In the genomic region with DNA sequence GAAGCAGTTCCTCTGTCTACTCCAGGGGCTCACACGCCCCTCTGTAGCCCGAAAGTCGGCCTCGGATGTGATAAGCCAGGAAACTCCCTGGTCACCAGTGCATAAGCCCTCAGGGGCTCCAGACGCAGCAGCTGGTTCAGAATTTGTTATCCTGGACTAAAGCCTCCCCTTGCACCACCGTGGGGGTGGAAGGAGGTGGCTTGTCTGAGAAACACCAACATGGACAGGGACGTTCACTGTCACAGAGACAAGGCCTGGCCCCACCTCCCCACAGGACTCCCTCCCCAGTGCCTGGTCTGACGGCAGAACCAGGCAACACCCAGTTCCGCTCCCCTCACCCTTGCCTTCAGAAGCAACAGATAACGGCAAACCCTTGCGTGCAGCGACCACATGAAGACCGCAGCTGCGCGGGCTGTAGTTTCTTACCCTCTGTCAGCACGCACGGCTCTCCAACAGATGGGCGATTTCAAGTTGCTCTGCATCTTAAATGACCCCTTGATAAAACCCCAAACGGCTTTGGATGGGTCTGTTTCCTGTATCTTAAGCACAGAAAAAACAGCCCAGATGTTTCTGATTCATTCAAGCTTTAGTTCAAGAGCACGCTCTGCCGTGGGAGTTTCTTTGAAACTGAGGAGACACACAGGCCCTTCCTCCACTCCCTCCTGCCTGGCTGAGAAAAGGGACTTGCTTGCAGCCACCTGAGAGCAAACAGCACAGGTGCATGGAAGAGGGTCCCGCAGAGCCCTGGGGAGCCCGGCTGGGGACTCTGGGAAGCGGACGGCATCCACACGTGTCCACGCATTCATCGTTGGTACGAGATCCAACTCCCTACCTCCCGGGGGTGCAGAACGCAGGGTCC, we compare ENCODE assay signal across 1 cellular context.
A peak's percentile ranks its signal among the peaks of the same experiment; 100 is the strongest.
TF ChIP-seq lines count a peak whose summit lies in the region.

No MANE protein-coding gene starts in this region.

TF ChIP-seq in K562, 482 proteins besides CTCF, POLR2A, EP300 and RAD21 (continued from another document and continues in another):
- TF ChIP-seq ZFPM2 (CRISPR knock-in tag; IDR thresholded peaks at IDR 0.05), result no peak
- 0 out of 2 replicates have a peak, but pooled peaks have one; percentile 10 for TF ChIP-seq KLF13 (tag; IDR thresholded peaks at IDR 0.05; ENCODE audit: borderline replicate concordance, low read depth)
- TF ChIP-seq ARID4B (CRISPR knock-in tag; IDR thresholded peaks at IDR 0.05), result no peak
- peak; percentile 67 for TF ChIP-seq TCF3 (CRISPR knock-in tag; IDR thresholded peaks at IDR 0.05)
- TF ChIP-seq ZFX (CRISPR knock-in tag; IDR thresholded peaks at IDR 0.05), result peak; percentile 45
- TF ChIP-seq, protein P1, sequence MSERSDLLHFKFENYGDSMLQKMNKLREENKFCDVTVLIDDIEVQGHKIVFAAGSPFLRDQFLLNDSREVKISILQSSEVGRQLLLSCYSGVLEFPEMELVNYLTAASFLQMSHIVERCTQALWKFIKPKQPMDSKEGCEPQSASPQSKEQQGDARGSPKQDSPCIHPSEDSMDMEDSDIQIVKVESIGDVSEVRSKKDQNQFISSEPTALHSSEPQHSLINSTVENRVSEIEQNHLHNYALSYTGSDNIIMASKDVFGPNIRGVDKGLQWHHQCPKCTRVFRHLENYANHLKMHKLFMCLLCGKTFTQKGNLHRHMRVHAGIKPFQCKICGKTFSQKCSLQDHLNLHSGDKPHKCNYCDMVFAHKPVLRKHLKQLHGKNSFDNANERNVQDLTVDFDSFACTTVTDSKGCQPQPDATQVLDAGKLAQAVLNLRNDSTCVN (CRISPR knock-in tag; IDR thresholded peaks at IDR 0.05), result no peak
- TF ChIP-seq MTA2 (IDR thresholded peaks at IDR 0.05; ENCODE audit: low read depth), result no peak
- no peak for TF ChIP-seq MAFF (IDR thresholded peaks at IDR 0.05; ENCODE audit: low read length)
- no peak for TF ChIP-seq HMGN3 (IDR thresholded peaks at IDR 0.05; ENCODE audit: borderline replicate concordance, extremely low read depth, insufficient read length, low read depth, low read length)
- TF ChIP-seq, protein P2, sequence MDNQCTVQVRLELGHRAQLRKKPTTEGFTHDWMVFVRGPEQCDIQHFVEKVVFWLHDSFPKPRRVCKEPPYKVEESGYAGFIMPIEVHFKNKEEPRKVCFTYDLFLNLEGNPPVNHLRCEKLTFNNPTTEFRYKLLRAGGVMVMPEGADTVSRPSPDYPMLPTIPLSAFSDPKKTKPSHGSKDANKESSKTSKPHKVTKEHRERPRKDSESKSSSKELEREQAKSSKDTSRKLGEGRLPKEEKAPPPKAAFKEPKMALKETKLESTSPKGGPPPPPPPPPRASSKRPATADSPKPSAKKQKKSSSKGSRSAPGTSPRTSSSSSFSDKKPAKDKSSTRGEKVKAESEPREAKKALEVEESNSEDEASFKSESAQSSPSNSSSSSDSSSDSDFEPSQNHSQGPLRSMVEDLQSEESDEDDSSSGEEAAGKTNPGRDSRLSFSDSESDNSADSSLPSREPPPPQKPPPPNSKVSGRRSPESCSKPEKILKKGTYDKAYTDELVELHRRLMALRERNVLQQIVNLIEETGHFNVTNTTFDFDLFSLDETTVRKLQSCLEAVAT (IDR thresholded peaks at IDR 0.05), result peak in 1 of 2 experiments; percentile 67; a peak in 2 of 4 replicates
- no peak for TF ChIP-seq SP1 (CRISPR knock-in tag; IDR thresholded peaks at IDR 0.05)
- no peak for TF ChIP-seq ZNF23 (CRISPR knock-in tag; IDR thresholded peaks at IDR 0.05)
- TF ChIP-seq STAT5A (IDR thresholded peaks at IDR 0.05; ENCODE audit: borderline replicate concordance, low read length), result no peak
- TF ChIP-seq CREB5 (CRISPR knock-in tag; IDR thresholded peaks at IDR 0.05), result no peak
- TF ChIP-seq ZNF766 (CRISPR knock-in tag; conservative IDR thresholded peaks at IDR 0.05), result peak; percentile 87
- TF ChIP-seq, protein P3, sequence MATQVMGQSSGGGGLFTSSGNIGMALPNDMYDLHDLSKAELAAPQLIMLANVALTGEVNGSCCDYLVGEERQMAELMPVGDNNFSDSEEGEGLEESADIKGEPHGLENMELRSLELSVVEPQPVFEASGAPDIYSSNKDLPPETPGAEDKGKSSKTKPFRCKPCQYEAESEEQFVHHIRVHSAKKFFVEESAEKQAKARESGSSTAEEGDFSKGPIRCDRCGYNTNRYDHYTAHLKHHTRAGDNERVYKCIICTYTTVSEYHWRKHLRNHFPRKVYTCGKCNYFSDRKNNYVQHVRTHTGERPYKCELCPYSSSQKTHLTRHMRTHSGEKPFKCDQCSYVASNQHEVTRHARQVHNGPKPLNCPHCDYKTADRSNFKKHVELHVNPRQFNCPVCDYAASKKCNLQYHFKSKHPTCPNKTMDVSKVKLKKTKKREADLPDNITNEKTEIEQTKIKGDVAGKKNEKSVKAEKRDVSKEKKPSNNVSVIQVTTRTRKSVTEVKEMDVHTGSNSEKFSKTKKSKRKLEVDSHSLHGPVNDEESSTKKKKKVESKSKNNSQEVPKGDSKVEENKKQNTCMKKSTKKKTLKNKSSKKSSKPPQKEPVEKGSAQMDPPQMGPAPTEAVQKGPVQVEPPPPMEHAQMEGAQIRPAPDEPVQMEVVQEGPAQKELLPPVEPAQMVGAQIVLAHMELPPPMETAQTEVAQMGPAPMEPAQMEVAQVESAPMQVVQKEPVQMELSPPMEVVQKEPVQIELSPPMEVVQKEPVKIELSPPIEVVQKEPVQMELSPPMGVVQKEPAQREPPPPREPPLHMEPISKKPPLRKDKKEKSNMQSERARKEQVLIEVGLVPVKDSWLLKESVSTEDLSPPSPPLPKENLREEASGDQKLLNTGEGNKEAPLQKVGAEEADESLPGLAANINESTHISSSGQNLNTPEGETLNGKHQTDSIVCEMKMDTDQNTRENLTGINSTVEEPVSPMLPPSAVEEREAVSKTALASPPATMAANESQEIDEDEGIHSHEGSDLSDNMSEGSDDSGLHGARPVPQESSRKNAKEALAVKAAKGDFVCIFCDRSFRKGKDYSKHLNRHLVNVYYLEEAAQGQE (CRISPR knock-in tag; IDR thresholded peaks at IDR 0.05; ENCODE audit: low read depth), result no peak
- TF ChIP-seq HDAC8 (tag; IDR thresholded peaks at IDR 0.05), result no peak
- no peak for TF ChIP-seq CHD2 (IDR thresholded peaks at IDR 0.05; ENCODE audit: low read depth, low read length)
- TF ChIP-seq KDM2B (CRISPR knock-in tag; IDR thresholded peaks at IDR 0.05), result no peak
- no peak for TF ChIP-seq ZNF699 (CRISPR knock-in tag; IDR thresholded peaks at IDR 0.05; ENCODE audit: insufficient replicate concordance)
- no peak for TF ChIP-seq HOXB6 (CRISPR knock-in tag; IDR thresholded peaks at IDR 0.05; ENCODE audit: borderline replicate concordance)
- no peak for TF ChIP-seq ZC3H4 (CRISPR knock-in tag; IDR thresholded peaks at IDR 0.05; ENCODE audit: borderline replicate concordance)
- TF ChIP-seq, protein P4, sequence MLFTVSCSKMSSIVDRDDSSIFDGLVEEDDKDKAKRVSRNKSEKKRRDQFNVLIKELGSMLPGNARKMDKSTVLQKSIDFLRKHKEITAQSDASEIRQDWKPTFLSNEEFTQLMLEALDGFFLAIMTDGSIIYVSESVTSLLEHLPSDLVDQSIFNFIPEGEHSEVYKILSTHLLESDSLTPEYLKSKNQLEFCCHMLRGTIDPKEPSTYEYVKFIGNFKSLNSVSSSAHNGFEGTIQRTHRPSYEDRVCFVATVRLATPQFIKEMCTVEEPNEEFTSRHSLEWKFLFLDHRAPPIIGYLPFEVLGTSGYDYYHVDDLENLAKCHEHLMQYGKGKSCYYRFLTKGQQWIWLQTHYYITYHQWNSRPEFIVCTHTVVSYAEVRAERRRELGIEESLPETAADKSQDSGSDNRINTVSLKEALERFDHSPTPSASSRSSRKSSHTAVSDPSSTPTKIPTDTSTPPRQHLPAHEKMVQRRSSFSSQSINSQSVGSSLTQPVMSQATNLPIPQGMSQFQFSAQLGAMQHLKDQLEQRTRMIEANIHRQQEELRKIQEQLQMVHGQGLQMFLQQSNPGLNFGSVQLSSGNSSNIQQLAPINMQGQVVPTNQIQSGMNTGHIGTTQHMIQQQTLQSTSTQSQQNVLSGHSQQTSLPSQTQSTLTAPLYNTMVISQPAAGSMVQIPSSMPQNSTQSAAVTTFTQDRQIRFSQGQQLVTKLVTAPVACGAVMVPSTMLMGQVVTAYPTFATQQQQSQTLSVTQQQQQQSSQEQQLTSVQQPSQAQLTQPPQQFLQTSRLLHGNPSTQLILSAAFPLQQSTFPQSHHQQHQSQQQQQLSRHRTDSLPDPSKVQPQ (CRISPR knock-in tag; IDR thresholded peaks at IDR 0.05; ENCODE audit: borderline replicate concordance), result no peak
- no peak for TF ChIP-seq ZNF551 (CRISPR knock-in tag; IDR thresholded peaks at IDR 0.05)
- TF ChIP-seq, protein P5, sequence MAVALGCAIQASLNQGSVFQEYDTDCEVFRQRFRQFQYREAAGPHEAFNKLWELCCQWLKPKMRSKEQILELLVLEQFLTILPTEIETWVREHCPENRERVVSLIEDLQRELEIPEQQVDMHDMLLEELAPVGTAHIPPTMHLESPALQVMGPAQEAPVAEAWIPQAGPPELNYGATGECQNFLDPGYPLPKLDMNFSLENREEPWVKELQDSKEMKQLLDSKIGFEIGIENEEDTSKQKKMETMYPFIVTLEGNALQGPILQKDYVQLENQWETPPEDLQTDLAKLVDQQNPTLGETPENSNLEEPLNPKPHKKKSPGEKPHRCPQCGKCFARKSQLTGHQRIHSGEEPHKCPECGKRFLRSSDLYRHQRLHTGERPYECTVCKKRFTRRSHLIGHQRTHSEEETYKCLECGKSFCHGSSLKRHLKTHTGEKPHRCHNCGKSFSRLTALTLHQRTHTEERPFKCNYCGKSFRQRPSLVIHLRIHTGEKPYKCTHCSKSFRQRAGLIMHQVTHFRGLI (CRISPR knock-in tag; IDR thresholded peaks at IDR 0.05), result no peak
- no peak for TF ChIP-seq ADNP (tag; IDR thresholded peaks at IDR 0.05)
- TF ChIP-seq NFXL1 (CRISPR knock-in tag; IDR thresholded peaks at IDR 0.05), result no peak
- TF ChIP-seq HNRNPH1 (optimal IDR thresholded peaks at IDR 0.05; ENCODE audit: low read depth, low read length), result no peak
- no peak for TF ChIP-seq ZFP1 (CRISPR knock-in tag; IDR thresholded peaks at IDR 0.05)
- TF ChIP-seq NEUROD1 (IDR thresholded peaks at IDR 0.05; ENCODE audit: borderline replicate concordance, low read depth, low read length, partially characterized antibody), result peak; percentile 34
- TF ChIP-seq, protein P6, sequence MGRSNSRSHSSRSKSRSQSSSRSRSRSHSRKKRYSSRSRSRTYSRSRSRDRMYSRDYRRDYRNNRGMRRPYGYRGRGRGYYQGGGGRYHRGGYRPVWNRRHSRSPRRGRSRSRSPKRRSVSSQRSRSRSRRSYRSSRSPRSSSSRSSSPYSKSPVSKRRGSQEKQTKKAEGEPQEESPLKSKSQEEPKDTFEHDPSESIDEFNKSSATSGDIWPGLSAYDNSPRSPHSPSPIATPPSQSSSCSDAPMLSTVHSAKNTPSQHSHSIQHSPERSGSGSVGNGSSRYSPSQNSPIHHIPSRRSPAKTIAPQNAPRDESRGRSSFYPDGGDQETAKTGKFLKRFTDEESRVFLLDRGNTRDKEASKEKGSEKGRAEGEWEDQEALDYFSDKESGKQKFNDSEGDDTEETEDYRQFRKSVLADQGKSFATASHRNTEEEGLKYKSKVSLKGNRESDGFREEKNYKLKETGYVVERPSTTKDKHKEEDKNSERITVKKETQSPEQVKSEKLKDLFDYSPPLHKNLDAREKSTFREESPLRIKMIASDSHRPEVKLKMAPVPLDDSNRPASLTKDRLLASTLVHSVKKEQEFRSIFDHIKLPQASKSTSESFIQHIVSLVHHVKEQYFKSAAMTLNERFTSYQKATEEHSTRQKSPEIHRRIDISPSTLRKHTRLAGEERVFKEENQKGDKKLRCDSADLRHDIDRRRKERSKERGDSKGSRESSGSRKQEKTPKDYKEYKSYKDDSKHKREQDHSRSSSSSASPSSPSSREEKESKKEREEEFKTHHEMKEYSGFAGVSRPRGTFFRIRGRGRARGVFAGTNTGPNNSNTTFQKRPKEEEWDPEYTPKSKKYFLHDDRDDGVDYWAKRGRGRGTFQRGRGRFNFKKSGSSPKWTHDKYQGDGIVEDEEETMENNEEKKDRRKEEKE (IDR thresholded peaks at IDR 0.05; ENCODE audit: borderline replicate concordance in 1 of 2, control insufficient read depth in 1 of 2, low read depth in 2 of 2, low read length in 1 of 2), result no peak
- no peak for TF ChIP-seq CBX8 (IDR thresholded peaks at IDR 0.05; ENCODE audit: borderline replicate concordance, extremely low read depth, low read depth, low read length, poor library complexity, severe bottlenecking)
- no peak for TF ChIP-seq ZNF324 (CRISPR knock-in tag; IDR thresholded peaks at IDR 0.05)
- TF ChIP-seq PML (IDR thresholded peaks at IDR 0.05; ENCODE audit: low read length), result no peak
- TF ChIP-seq, protein P7, sequence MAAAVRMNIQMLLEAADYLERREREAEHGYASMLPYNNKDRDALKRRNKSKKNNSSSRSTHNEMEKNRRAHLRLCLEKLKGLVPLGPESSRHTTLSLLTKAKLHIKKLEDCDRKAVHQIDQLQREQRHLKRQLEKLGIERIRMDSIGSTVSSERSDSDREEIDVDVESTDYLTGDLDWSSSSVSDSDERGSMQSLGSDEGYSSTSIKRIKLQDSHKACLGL (CRISPR knock-in tag; IDR thresholded peaks at IDR 0.05; ENCODE audit: borderline replicate concordance, poor library complexity, severe bottlenecking), result no peak
